Comparison of ENCODE assay signal across 23 cellular contexts in the genomic region with DNA sequence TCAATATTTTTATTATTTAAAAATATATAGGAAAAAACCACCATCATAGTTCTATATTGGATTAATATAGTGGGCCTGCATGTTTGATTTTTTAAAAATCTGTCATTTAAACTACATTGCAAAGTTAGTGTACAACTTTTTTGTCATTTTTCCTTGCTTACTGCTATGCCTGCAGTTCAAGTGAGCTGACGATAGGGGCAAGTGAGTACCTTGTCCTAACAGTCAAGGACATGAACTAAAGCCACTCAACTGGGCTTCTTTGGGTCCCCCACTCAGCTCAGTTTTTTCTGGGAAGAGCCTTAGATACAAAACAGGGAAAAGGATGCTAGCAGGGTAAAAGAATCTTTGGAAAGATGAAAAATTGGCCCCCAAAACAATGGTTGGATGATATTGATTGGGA.
DNase-seq lines count a peak whose midpoint lies in the region; ATAC-seq and TF ChIP-seq lines count a peak whose summit lies in the region.
"Had no signal": no experiment of that assay in that cellular context is flagged by ENCODE, and none has a peak within 500 bp of the region (broad histone marks: within the 10 kb centered on the region; RNA-seq: fewer than 3 reads in every experiment).

No MANE protein-coding gene starts in this region.

- CTCF ChIA-PET in Panc1 (lab: Charles Lee) = no interaction called here

- DNase-seq in Panc1 (ENCODE audit: low read depth, low spot score) = no peak
- DNase-seq in fibroblast of mammary gland (ENCODE audit: low read depth) = no peak
- DNase-seq in D341Med (ENCODE audit: low spot score) = no peak
- no peak for DNase-seq in NCI-H2081 treated with DMSO at 0.1 percent for 48 hours (lab: John Stamatoyannopoulos, UW)
- no peak for DNase-seq in GM19240 (ENCODE audit: insufficient read length, low spot score)
- DNase-seq in NCI-H748 (lab: John Stamatoyannopoulos, UW; ENCODE audit: unreplicated experiment) = no peak
- DNase-seq: ACHN; activated CD4-positive, alpha-beta memory T cell treated with anti-CD3 and anti-CD28 coated beads, Interleukin-2, amount 10 ng/mL, durations not matched to agents 7 days and 5 days; activated T-cell treated with anti-CD3 and anti-CD28 coated beads, Interleukin-2, amount 50 U/mL, for 4 hours; CD8-positive, alpha-beta memory T cell; dorsolateral prefrontal cortex; EL; hypothalamus; KBM-7; NCI-H1092 treated with DMSO at 0.1 percent for 48 hours; NK-92 treated with Interleukin-12 subunit alpha and Interleukin-12 subunit beta, amount 100 ng/mL, for 24 hours; right cardiac atrium; stimulated activated naive CD8-positive, alpha-beta T cell treated with anti-CD3 and anti-CD28 coated beads, Interleukin-15, Interleukin-2, amounts not matched to agents 100 U/mL and 50 U/mL, for 24 hours; T-cell; transverse colon had no signal

- peaks cover 2% of the 10 kb centered on the region; the same call in 1 of the 2 replicates for H3K27me3 ChIP-seq in Panc1 (ENCODE audit: control insufficient read depth, insufficient read depth, low read length)
- H3K27me3 ChIP-seq: dorsolateral prefrontal cortex, transverse colon had no signal

- no peak for ATAC-seq in Panc1
- ATAC-seq: activated naive CD4-positive, alpha-beta T cell treated with anti-CD3 and anti-CD28 coated beads, Interleukin-2, amount 50 U/mL, for 72 hours; activated T-cell treated with anti-CD3 and anti-CD28 coated beads, Interleukin-2, amount 50 U/mL, for 4 hours; right cardiac atrium; stimulated activated naive CD8-positive, alpha-beta T cell treated with anti-CD3 and anti-CD28 coated beads, Interleukin-15, Interleukin-2, amounts not matched to agents 100 U/mL and 50 U/mL, for 24 hours; T-cell had no signal

- H3K4me3 ChIP-seq in Panc1 (ENCODE audit: low read depth in 2 of 2, low read length in 2 of 2) (no peak overlapping the region), fibroblast of mammary gland (ENCODE audit: control insufficient read depth, low read depth, low read length) (no peak overlapping the region)
- H3K4me3 ChIP-seq: dorsolateral prefrontal cortex, transverse colon had no signal

- H3K9me3 ChIP-seq in Panc1 (ENCODE audit: control insufficient read depth, insufficient read depth, low read depth, low read length) = no peaks in the 10 kb centered on the region
- H3K9me3 ChIP-seq: transverse colon had no signal

- no peak overlapping the region for H3K27ac ChIP-seq in 22Rv1
- H3K27ac ChIP-seq in Panc1 (ENCODE audit: low read length) = no peak overlapping the region
- H3K27ac ChIP-seq: dorsolateral prefrontal cortex, transverse colon had no signal

- no peaks in the 10 kb centered on the region for H3K4me1 ChIP-seq in Panc1 (ENCODE audit: control insufficient read depth, insufficient read depth, low read length)
- H3K4me1 ChIP-seq: transverse colon had no signal

- in situ Hi-C loops in Panc1 (cut with HindIII; ENCODE audit: low pct_unique_long_range_greater_than_20kb, low sequenced_read_pairs) = no loop called here

- H3K36me3 ChIP-seq in Panc1 (ENCODE audit: control insufficient read depth, insufficient read depth, low read length) = no peaks in the 10 kb centered on the region
- H3K36me3 ChIP-seq: transverse colon had no signal

- POLR2A ChIA-PET in Panc1 (lab: Charles Lee) = no interaction called here

- intact Hi-C loops in Panc1 (cut with micrococcal nuclease; ENCODE audit: unreplicated experiment) = no loop called here

- 0 out of 2 replicates have a peak, but pooled peaks have one; percentile 6 for TF ChIP-seq CTCF in 22Rv1 (IDR thresholded peaks at IDR 0.05)
- TF ChIP-seq CTCF in GM12874 (IDR thresholded peaks at IDR 0.05; ENCODE audit: insufficient read depth, low read depth, low read length) = peak; percentile 30; the same call in 1 of the 2 replicates
- 0 out of 2 replicates have a peak, but pooled peaks have one; percentile 3 for TF ChIP-seq CTCF in Panc1 (IDR thresholded peaks at IDR 0.05)
- peak; percentile 10 for TF ChIP-seq CTCF in fibroblast of mammary gland (conservative IDR thresholded peaks at IDR 0.05; ENCODE audit: control insufficient read depth, insufficient read depth, low read depth, low read length)

- no TSS peak for BruUV-seq in Panc1 (replicated peaks; lab: Mats Ljungman, UMichigan)
